In the genomic region with DNA sequence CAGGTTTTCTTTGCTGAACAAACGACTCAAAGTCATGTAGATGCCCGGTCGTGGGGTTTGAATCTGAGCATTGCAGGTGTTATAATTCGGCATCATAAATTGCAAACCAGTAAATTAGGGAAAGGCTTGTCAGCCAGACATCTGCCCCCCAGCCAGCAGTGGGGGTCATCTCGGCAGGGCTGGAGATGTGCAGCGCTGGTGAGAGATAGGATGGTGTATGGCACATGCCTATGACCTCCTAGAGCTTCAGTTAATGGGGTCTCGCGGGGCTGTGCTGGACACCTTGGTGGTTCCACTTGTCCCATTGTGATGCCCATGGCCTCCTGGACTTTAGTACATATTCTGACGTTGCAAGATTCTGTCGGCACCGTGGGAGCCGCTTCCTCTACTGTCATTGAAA, we compare ENCODE assay signal across 8 cellular contexts.
DNase-seq lines count a peak whose midpoint lies in the region; ATAC-seq and TF ChIP-seq lines count a peak whose summit lies in the region.
"Not testable (repeated sequence)": the region's sequence is repeated elsewhere in the genome, so short reads cannot be mapped to it uniquely, and the experiment has no call there.

No MANE protein-coding gene starts in this region.

- H3K27me3 ChIP-seq in aorta (ENCODE audit: control insufficient read depth in 1 of 2, insufficient read depth in 2 of 2, low read length in 1 of 2) = not testable (repeated sequence)

- not testable (repeated sequence) for H3K9me3 ChIP-seq in aorta (ENCODE audit: control insufficient read depth, low read length)

- not testable (repeated sequence) for H3K36me3 ChIP-seq in aorta (ENCODE audit: control insufficient read depth in 1 of 2, insufficient read depth in 2 of 2, low read length in 1 of 2)

- not testable (repeated sequence) for H3K4me1 ChIP-seq in aorta (ENCODE audit: control insufficient read depth in 1 of 2, insufficient read depth in 2 of 2, low read length in 2 of 2)

- DNase-seq in GM12864 (ENCODE audit: low read depth); retinal pigment epithelial cell (ENCODE audit: low read depth): not testable (repeated sequence)
- peak; percentile 4 for DNase-seq in RPMI8226
- peak; percentile 33 for DNase-seq in activated T-cell treated with anti-CD3 and anti-CD28 coated beads, Interleukin-2, amount 50 U/mL, for 1 hour
- DNase-seq in cardiac fibroblast (ENCODE audit: low read depth in 2 of 2) = peak; percentile 0 to 11
- peak; percentile 75 for DNase-seq in Right ventricle myocardium inferior (ENCODE audit: missing footprints)
- peak; percentile 27 for DNase-seq in medulla oblongata (ENCODE audit: extremely low spot score)
- DNase-seq in aorta = peak; percentile 72 to 76

- not testable (repeated sequence) for H3K4me3 ChIP-seq in GM12864 (ENCODE audit: low read depth, low read length); cardiac fibroblast (replicated peaks in 1 of 2; ENCODE audit: low read depth in 2 of 2, low read length in 2 of 2); retinal pigment epithelial cell (ENCODE audit: low read length); aorta (ENCODE audit: low read length in 2 of 2)

- TF ChIP-seq CTCF in GM12864 (IDR thresholded peaks at IDR 0.05; ENCODE audit: low read depth, low read length, missing control alignments) = peak; percentile 17
- TF ChIP-seq CTCF in cardiac fibroblast (IDR thresholded peaks at IDR 0.05; ENCODE audit: low read depth, low read length) = peak; percentile 7
- peak; percentile 26 for TF ChIP-seq CTCF in retinal pigment epithelial cell (conservative IDR thresholded peaks at IDR 0.05; ENCODE audit: low read depth, low read length)

- intact Hi-C loops in Right ventricle myocardium inferior (cut with DNase I); aorta (cut with DNase I): not testable (repeated sequence)

- not testable (repeated sequence) for H3K27ac ChIP-seq in aorta (ENCODE audit: low read depth in 1 of 2, low read length in 2 of 2)

- not testable (repeated sequence) for ATAC-seq in Right ventricle myocardium inferior; aorta (ENCODE audit: low FRiP score)

- 24 to 28% methylated on average over 12 of the region's 12 CpGs for WGBS in aorta, 2 donors
